ENCODE assay signal across 1 cellular context in the genomic region with DNA sequence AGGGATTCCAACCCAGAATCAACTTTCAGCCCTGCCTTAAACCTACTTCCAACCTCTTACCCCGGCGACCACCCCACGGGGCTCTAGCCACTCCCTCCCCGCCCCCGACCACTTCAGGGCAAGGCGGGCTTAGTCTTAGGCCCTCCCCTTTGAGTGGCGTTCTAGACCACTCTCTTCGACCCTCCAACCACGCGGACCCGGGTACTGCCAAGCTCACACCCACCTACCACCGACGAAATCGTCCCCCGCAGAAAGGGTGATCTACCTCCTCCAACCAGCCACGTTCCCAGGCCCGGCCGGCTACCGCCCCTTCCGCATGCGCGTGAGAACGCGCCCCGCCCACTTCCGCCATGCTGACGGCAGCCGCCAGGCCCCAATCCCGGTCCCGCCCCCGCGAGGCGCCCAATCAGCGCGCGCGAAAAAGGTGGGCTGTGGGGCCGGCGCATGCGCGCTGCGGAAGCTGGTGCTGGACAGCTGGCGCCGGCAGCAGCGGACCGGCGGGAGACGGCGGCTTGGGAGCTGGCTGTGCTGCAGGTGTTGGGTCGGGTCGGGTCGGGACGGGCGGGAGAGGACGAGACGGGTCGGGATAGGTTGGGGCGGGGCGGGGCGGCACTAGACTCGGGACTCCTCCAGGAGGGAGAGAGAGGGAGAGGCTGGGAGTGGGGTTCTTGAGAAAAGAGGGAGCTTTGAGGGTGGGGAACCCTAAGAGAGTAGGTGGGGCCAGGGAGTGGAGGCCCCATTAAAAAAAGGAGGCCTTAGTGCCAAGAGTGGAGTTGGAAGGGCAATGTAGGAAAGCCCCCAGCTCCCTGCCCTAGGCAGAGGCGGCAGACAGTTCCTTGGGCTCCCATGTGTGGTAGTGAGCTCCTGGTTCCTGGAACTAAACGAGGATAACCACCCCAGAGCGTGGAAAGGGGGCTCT.
TF ChIP-seq lines count a peak whose summit lies in the region.

A gene with protein sequence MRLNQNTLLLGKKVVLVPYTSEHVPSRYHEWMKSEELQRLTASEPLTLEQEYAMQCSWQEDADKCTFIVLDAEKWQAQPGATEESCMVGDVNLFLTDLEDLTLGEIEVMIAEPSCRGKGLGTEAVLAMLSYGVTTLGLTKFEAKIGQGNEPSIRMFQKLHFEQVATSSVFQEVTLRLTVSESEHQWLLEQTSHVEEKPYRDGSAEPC (minus strand): TSS at position 302 of the 919 bp plus-strand sequence. CDS start 647 bp downstream, outside the sequence.

TF ChIP-seq in GM12878, 131 proteins besides CTCF, POLR2A, EP300 and RAD21 (continued from another document):
- TF ChIP-seq, protein P1, sequence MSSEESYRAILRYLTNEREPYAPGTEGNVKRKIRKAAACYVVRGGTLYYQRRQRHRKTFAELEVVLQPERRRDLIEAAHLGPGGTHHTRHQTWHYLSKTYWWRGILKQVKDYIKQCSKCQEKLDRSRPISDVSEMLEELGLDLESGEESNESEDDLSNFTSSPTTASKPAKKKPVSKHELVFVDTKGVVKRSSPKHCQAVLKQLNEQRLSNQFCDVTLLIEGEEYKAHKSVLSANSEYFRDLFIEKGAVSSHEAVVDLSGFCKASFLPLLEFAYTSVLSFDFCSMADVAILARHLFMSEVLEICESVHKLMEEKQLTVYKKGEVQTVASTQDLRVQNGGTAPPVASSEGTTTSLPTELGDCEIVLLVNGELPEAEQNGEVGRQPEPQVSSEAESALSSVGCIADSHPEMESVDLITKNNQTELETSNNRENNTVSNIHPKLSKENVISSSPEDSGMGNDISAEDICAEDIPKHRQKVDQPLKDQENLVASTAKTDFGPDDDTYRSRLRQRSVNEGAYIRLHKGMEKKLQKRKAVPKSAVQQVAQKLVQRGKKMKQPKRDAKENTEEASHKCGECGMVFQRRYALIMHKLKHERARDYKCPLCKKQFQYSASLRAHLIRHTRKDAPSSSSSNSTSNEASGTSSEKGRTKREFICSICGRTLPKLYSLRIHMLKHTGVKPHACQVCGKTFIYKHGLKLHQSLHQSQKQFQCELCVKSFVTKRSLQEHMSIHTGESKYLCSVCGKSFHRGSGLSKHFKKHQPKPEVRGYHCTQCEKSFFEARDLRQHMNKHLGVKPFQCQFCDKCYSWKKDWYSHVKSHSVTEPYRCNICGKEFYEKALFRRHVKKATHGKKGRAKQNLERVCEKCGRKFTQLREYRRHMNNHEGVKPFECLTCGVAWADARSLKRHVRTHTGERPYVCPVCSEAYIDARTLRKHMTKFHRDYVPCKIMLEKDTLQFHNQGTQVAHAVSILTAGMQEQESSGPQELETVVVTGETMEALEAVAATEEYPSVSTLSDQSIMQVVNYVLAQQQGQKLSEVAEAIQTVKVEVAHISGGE (CRISPR knock-in tag; IDR thresholded peaks at IDR 0.05), result no peak
- TF ChIP-seq MYB (IDR thresholded peaks at IDR 0.05; ENCODE audit: borderline replicate concordance, low read depth, low read length) (no peak), ZZZ3 (IDR thresholded peaks at IDR 0.05; ENCODE audit: control insufficient read depth, insufficient read length, low read depth) (no peak), TAF1 (IDR thresholded peaks at IDR 0.05; ENCODE audit: borderline replicate concordance, low read depth, low read length) (no peak; the same call in 1 of the 2 replicates), IKZF2 (IDR thresholded peaks at IDR 0.05) (no peak), ZBED1 (IDR thresholded peaks at IDR 0.05; ENCODE audit: borderline replicate concordance) (no peak), JUND (IDR thresholded peaks at IDR 0.05; ENCODE audit: low read depth, low read length) (0 out of 2 replicates have a peak, but pooled peaks have one; percentile 14), STAT1 (conservative IDR thresholded peaks at IDR 0.05) (no peak; the same call in 1 of the 2 replicates), NFIC (IDR thresholded peaks at IDR 0.05; ENCODE audit: low read depth, low read length) (no peak), TCF3 (IDR thresholded peaks at IDR 0.05; ENCODE audit: borderline replicate concordance, insufficient read depth, low read depth, low read length) (peak; percentile 90), NR2C1 (IDR thresholded peaks at IDR 0.05) (peak; percentile 14; the same call in 1 of the 2 replicates), KDM1A (IDR thresholded peaks at IDR 0.05; ENCODE audit: borderline replicate concordance) (no peak), TARDBP (IDR thresholded peaks at IDR 0.05; ENCODE audit: borderline replicate concordance) (no peak), POLR2AphosphoS5 (IDR thresholded peaks at IDR 0.05; ENCODE audit: low read length) (peak; percentile 87)
- TF ChIP-seq, protein P2, sequence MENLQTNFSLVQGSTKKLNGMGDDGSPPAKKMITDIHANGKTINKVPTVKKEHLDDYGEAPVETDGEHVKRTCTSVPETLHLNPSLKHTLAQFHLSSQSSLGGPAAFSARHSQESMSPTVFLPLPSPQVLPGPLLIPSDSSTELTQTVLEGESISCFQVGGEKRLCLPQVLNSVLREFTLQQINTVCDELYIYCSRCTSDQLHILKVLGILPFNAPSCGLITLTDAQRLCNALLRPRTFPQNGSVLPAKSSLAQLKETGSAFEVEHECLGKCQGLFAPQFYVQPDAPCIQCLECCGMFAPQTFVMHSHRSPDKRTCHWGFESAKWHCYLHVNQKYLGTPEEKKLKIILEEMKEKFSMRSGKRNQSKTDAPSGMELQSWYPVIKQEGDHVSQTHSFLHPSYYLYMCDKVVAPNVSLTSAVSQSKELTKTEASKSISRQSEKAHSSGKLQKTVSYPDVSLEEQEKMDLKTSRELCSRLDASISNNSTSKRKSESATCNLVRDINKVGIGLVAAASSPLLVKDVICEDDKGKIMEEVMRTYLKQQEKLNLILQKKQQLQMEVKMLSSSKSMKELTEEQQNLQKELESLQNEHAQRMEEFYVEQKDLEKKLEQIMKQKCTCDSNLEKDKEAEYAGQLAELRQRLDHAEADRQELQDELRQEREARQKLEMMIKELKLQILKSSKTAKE (IDR thresholded peaks at IDR 0.05; ENCODE audit: low read depth, poor library complexity, severe bottlenecking), result no peak
- TF ChIP-seq, protein P3, sequence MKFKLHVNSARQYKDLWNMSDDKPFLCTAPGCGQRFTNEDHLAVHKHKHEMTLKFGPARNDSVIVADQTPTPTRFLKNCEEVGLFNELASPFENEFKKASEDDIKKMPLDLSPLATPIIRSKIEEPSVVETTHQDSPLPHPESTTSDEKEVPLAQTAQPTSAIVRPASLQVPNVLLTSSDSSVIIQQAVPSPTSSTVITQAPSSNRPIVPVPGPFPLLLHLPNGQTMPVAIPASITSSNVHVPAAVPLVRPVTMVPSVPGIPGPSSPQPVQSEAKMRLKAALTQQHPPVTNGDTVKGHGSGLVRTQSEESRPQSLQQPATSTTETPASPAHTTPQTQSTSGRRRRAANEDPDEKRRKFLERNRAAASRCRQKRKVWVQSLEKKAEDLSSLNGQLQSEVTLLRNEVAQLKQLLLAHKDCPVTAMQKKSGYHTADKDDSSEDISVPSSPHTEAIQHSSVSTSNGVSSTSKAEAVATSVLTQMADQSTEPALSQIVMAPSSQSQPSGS (IDR thresholded peaks at IDR 0.05; ENCODE audit: low read length), result no peak
- TF ChIP-seq, protein P4, sequence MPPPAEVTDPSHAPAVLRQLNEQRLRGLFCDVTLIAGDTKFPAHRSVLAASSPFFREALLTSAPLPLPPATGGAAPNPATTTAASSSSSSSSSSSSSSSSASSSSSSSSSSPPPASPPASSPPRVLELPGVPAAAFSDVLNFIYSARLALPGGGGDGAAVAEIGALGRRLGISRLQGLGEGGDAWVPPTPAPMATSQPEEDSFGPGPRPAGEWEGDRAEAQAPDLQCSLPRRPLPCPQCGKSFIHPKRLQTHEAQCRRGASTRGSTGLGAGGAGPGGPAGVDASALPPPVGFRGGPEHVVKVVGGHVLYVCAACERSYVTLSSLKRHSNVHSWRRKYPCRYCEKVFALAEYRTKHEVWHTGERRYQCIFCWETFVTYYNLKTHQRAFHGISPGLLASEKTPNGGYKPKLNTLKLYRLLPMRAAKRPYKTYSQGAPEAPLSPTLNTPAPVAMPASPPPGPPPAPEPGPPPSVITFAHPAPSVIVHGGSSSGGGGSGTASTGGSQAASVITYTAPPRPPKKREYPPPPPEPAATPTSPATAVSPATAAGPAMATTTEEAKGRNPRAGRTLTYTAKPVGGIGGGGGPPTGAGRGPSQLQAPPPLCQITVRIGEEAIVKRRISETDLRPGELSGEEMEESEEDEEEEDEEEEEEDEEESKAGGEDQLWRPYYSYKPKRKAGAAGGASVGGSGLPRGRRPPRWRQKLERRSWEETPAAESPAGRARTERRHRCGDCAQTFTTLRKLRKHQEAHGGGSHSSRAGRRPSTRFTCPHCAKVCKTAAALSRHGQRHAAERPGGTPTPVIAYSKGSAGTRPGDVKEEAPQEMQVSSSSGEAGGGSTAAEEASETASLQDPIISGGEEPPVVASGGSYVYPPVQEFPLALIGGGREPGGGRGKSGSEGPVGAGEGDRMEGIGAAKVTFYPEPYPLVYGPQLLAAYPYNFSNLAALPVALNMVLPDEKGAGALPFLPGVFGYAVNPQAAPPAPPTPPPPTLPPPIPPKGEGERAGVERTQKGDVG (CRISPR knock-in tag; IDR thresholded peaks at IDR 0.05), result no peak
- TF ChIP-seq, protein P5, sequence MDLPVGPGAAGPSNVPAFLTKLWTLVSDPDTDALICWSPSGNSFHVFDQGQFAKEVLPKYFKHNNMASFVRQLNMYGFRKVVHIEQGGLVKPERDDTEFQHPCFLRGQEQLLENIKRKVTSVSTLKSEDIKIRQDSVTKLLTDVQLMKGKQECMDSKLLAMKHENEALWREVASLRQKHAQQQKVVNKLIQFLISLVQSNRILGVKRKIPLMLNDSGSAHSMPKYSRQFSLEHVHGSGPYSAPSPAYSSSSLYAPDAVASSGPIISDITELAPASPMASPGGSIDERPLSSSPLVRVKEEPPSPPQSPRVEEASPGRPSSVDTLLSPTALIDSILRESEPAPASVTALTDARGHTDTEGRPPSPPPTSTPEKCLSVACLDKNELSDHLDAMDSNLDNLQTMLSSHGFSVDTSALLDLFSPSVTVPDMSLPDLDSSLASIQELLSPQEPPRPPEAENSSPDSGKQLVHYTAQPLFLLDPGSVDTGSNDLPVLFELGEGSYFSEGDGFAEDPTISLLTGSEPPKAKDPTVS (IDR thresholded peaks at IDR 0.05; ENCODE audit: low read depth, low read length), result no peak
